8 cellular contexts compared by ENCODE assay signal in genomic region chrX:109732780-109733657, GRCh38.
A peak's percentile ranks its signal among the peaks of the same experiment; 100 is the strongest.
DNase-seq lines count a peak whose midpoint lies in the region; ATAC-seq and TF ChIP-seq lines count a peak whose summit lies in the region.

Gene ACSL4 (minus strand): TSS chrX:109733257. CDS start chrX:109683363, 49,894 bp downstream.

- H3K27ac ChIP-seq in cingulate gyrus (ENCODE audit: low read depth, low read length) (peak within 1 kb of the TSS; percentile 82), layer of hippocampus (ENCODE audit: low read depth, low read length) (peak within 1 kb of the TSS; percentile 77)

- H3K27me3 ChIP-seq in layer of hippocampus (ENCODE audit: control insufficient read depth, insufficient read depth, low read length): no peaks in the 10 kb centered on the region

- peak; percentile 59 for DNase-seq in AG09319 (ENCODE audit: extremely low read depth, low read depth)
- DNase-seq in NCI-H526 (lab: John Stamatoyannopoulos, UW): peak; percentile 39 to 87
- DNase-seq in activated CD4-positive, alpha-beta T cell treated with anti-CD3 and anti-CD28 coated beads for 48 hours: peak; percentile 84
- peak; percentile 59 to 83 (median 70) for DNase-seq in stimulated activated CD4-positive, alpha-beta T cell treated with anti-CD3 and anti-CD28 coated beads, Interleukin-1b, Interleukin-23, amount 100 ng/mL, for 24 hours (ENCODE audit: low read depth in 4 of 4, low spot score in 1 of 4)

- TF ChIP-seq CTCF in AG09319 (IDR thresholded peaks at IDR 0.05; ENCODE audit: low read depth, low read length): no peak

- ATAC-seq in GM19043 (IDR thresholded peaks at IDR 0.05; ENCODE audit: low read depth, unreplicated experiment): peak; percentile 80
- ATAC-seq in HG03378 (IDR thresholded peaks at IDR 0.05; ENCODE audit: unreplicated experiment): peak; percentile 43

Comparison
In these comparisons a context has a peak if more than half of its experiments do, and no peak if none do; other contexts are left out.
1. Peak in every context shown above with its lines: DNase-seq, ATAC-seq and H3K27ac ChIP-seq.